In the genomic region with DNA sequence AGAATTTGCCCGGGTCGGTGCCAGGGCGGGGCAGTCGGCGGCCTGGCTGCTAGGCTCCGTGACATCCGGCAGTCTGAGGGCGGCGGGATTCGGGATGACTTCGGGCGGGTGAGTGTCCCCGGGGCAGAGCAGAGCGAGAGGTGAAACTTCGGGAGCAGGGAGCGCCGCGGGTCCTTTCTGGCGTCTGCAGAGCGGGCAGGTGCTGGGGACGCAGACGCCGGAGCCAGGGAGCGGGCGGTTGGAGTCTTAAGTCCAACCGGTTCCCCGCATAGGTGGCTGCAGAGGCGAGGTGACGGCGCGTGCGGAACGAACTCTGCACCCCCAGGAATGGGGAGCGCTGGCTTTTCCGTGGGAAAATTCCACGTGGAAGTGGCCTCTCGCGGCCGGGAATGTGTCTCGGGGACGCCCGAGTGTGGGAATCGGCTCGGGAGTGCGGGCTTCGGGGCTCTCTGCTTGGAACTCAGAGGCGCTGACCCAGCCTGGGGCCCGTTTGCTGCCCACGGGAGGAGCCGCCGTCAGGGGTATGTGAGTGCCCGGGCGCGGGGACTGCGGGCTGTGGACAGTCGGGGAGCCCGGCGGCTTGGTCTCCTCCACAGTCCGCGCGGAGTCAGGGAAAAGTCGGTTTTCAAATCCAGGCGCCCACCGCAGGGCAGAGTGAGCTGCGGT, we compare ENCODE assay signal across 9 cellular contexts. TPM values are rescaled to one million over a fixed set of nuclear protein-coding genes. Genes with fewer than 3 reads are reported as not detected.
DNase-seq lines count a peak whose midpoint lies in the region; ATAC-seq and TF ChIP-seq lines count a peak whose summit lies in the region.
"Had no signal": no experiment of that assay in that cellular context is flagged by ENCODE, and none has a peak within 500 bp of the region (broad histone marks: within the 10 kb centered on the region; RNA-seq: fewer than 3 reads in every experiment).

A gene with protein sequence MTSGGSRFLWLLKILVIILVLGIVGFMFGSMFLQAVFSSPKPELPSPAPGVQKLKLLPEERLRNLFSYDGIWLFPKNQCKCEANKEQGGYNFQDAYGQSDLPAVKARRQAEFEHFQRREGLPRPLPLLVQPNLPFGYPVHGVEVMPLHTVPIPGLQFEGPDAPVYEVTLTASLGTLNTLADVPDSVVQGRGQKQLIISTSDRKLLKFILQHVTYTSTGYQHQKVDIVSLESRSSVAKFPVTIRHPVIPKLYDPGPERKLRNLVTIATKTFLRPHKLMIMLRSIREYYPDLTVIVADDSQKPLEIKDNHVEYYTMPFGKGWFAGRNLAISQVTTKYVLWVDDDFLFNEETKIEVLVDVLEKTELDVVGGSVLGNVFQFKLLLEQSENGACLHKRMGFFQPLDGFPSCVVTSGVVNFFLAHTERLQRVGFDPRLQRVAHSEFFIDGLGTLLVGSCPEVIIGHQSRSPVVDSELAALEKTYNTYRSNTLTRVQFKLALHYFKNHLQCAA (plus strand): TSS at position 71 of the 666 bp plus-strand sequence. CDS start 24 bp downstream, at position 95.

- CTCF ChIA-PET in CD8-positive, alpha-beta memory T cell (lab: Charles Lee) = no interaction called here
- CTCF ChIA-PET in PC-9 (lab: Charles Lee) = no interaction called here

- peak within 1 kb of the TSS; percentile 38 to 71 (median 59) for H3K4me3 Mint-ChIP-seq in CD8-positive, alpha-beta memory T cell
- peak within 1 kb of the TSS; percentile 81 for H3K4me3 Mint-ChIP-seq in endothelial cell (ENCODE audit: unreplicated experiment)
- peak within 1 kb of the TSS; percentile 68 for H3K4me3 Mint-ChIP-seq in osteocyte (ENCODE audit: unreplicated experiment)

- ATAC-seq in GM19455 (IDR thresholded peaks at IDR 0.05; ENCODE audit: unreplicated experiment) = no peak
- ATAC-seq: HCT116 had no signal

- no peak for TF ChIP-seq CTCF in PC-9 (conservative IDR thresholded peaks at IDR 0.05)
- TF ChIP-seq CTCF in endothelial cell (IDR thresholded peaks at IDR 0.05; ENCODE audit: unreplicated experiment) = no peak
- no peak for TF ChIP-seq CTCF in osteocyte (IDR thresholded peaks at IDR 0.05)

- peaks cover 30 to 64% of the 10 kb centered on the region in 2 donors for H3K27me3 Mint-ChIP-seq in CD8-positive, alpha-beta memory T cell
- H3K27me3 Mint-ChIP-seq in endothelial cell (ENCODE audit: unreplicated experiment) (peaks cover 3% of the 10 kb centered on the region), osteocyte (ENCODE audit: unreplicated experiment) (peaks cover 69% of the 10 kb centered on the region)

- H3K4me2 ChIP-seq in PC-9 = peak within 1 kb of the TSS; percentile 40

- H3K9me3 Mint-ChIP-seq in CD8-positive, alpha-beta memory T cell = no peaks in the 10 kb centered on the region
- no peaks in the 10 kb centered on the region for H3K9me3 Mint-ChIP-seq in endothelial cell (ENCODE audit: unreplicated experiment)
- peaks cover 20% of the 10 kb centered on the region for H3K9me3 Mint-ChIP-seq in osteocyte (ENCODE audit: unreplicated experiment)

- POLR2A ChIA-PET in CD8-positive, alpha-beta memory T cell (lab: Charles Lee) = no interaction called here
- POLR2A ChIA-PET in PC-9 (lab: Charles Lee; ENCODE audit: unreplicated experiment) = no interaction called here

- H2AFZ ChIP-seq in PC-9 = no peak within 1 kb of the TSS

- peak in 1 of 5 donors; percentile 4 for DNase-seq in CD8-positive, alpha-beta memory T cell
- DNase-seq in PC-9 (peak in 1 of 2 experiments; percentile 22), endothelial cell (ENCODE audit: low spot score) (peak; percentile 20), osteocyte (ENCODE audit: extremely low spot score, unreplicated experiment) (no peak), NCI-H446 treated with DMSO at 0.1 percent for 48 hours (lab: John Stamatoyannopoulos, UW) (no peak), NCI-H1048 (lab: John Stamatoyannopoulos, UW) (no peak), NAMALWA (ENCODE audit: low spot score) (no peak)

- no peaks in the 10 kb centered on the region for H3K4me1 ChIP-seq in CD8-positive, alpha-beta memory T cell (ENCODE audit: insufficient read depth, low read length)
- H3K4me1 ChIP-seq in PC-9 (replicated peaks; ENCODE audit: insufficient read depth) = no peaks in the 10 kb centered on the region

- no peak within 1 kb of the TSS for H3K27ac ChIP-seq in CD8-positive, alpha-beta memory T cell (ENCODE audit: low read depth, low read length)
- no peak within 1 kb of the TSS for H3K27ac ChIP-seq in PC-9

- H3K4me1 Mint-ChIP-seq in CD8-positive, alpha-beta memory T cell = peaks cover 7 to 9% (median 7%) of the 10 kb centered on the region in 3 donors
- H3K4me1 Mint-ChIP-seq in endothelial cell (ENCODE audit: unreplicated experiment) = peaks cover 3% of the 10 kb centered on the region
- peaks cover 12% of the 10 kb centered on the region for H3K4me1 Mint-ChIP-seq in osteocyte (ENCODE audit: unreplicated experiment)

- no peaks in the 10 kb centered on the region for H3K79me2 ChIP-seq in PC-9 (ENCODE audit: low read depth)

- no peaks in the 10 kb centered on the region for H3F3A ChIP-seq in PC-9 (ENCODE audit: insufficient read depth, low read depth)

- no peaks in the 10 kb centered on the region for H3K36me3 Mint-ChIP-seq in CD8-positive, alpha-beta memory T cell
- H3K36me3 Mint-ChIP-seq in endothelial cell (ENCODE audit: low read depth, unreplicated experiment) (peaks cover 15% of the 10 kb centered on the region), osteocyte (ENCODE audit: unreplicated experiment) (peaks cover 6% of the 10 kb centered on the region)

- no peaks in the 10 kb centered on the region for H4K20me1 ChIP-seq in PC-9 (ENCODE audit: insufficient read depth)

- no peak within 1 kb of the TSS for H3K4me3 ChIP-seq in CD8-positive, alpha-beta memory T cell (ENCODE audit: low read length)
- no peak within 1 kb of the TSS for H3K4me3 ChIP-seq in PC-9

- H3K27ac Mint-ChIP-seq in CD8-positive, alpha-beta memory T cell = peak within 1 kb of the TSS in 2 of 8 donors; percentile 39 to 63
- H3K27ac Mint-ChIP-seq in endothelial cell (ENCODE audit: unreplicated experiment) (no peak within 1 kb of the TSS), osteocyte (ENCODE audit: unreplicated experiment) (no peak within 1 kb of the TSS)

- no peaks in the 10 kb centered on the region for H3K9me2 ChIP-seq in PC-9 (ENCODE audit: insufficient read depth)

- BruUV-seq in PC-9 (replicated peaks; lab: Mats Ljungman, UMichigan) = no TSS peak

- intact Hi-C loops in PC-9 (cut with micrococcal nuclease; ENCODE audit: unreplicated experiment) = no loop called here

- no peaks in the 10 kb centered on the region for H3K36me3 ChIP-seq in CD8-positive, alpha-beta memory T cell (ENCODE audit: insufficient read depth, low read length)
- H3K36me3 ChIP-seq in PC-9 (ENCODE audit: low read depth) = no peaks in the 10 kb centered on the region

- no peaks in the 10 kb centered on the region for H3K9me3 ChIP-seq in CD8-positive, alpha-beta memory T cell (ENCODE audit: low read length)
- no peaks in the 10 kb centered on the region for H3K9me3 ChIP-seq in PC-9 (ENCODE audit: insufficient read depth, low read depth)

- H3K27me3 ChIP-seq in CD8-positive, alpha-beta memory T cell (ENCODE audit: insufficient read depth, low read length, poor library complexity, severe bottlenecking) = peaks cover 16% of the 10 kb centered on the region
- H3K27me3 ChIP-seq in PC-9 (ENCODE audit: insufficient read depth, low read depth) = peaks cover 34% of the 10 kb centered on the region

RNA-seq across cellular contexts. Expression of the gene that starts here (rescaled TPM):
- total RNA-seq in CD8-positive, alpha-beta memory T cell = not detected
- not detected for polyA plus RNA-seq in CD8-positive, alpha-beta memory T cell
- 0.10 TPM in 1 of 2 replicates, not detected in the other for total RNA-seq in PC-9 (2021)
- not detected for total RNA-seq in endothelial cell (ENCODE audit: unreplicated experiment)
- 0.03 TPM in 2 replicates for total RNA-seq in osteocyte

Comparison
In these comparisons a context has a peak if more than half of its experiments do, and no peak if none do; other contexts are left out.
1. Peak in DNase-seq in endothelial cell; RNA of the gene not detected or under 1 TPM.